ENCODE assay signal across 20 cellular contexts in the genomic region with DNA sequence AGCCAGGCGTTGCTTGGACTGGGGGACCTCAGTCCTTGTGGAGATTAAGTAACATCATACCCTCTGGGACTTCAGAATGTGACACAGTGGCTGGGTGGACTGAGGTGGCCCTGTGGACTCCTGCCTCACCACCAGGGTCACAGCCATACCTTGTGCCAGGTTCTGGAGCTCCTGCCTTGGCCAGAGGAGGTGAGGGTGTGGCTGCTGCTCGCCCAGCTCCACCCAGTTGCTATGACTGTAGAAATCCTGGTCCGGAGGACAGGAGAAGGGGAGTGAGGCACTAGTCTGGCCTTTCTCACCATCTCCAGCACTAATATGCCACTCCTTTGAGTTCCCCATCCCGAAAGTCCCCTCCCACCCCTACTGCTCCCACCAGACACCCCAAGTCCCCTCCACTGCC. TPM values are rescaled to one million over a fixed set of nuclear protein-coding genes. Genes with fewer than 3 reads are reported as not detected.
DNase-seq lines count a peak whose midpoint lies in the region; ATAC-seq, FAIRE-seq and TF ChIP-seq lines count a peak whose summit lies in the region.
"Had no signal": no experiment of that assay in that cellular context is flagged by ENCODE, and none has a peak within 500 bp of the region (broad histone marks: within the 10 kb centered on the region; RNA-seq: fewer than 3 reads in every experiment).

No MANE protein-coding gene starts in this region.

- H4K20me1 ChIP-seq in PC-3 (ENCODE audit: low read length) (no peaks in the 10 kb centered on the region), H1 (replicated peaks in 1 of 2; ENCODE audit: control insufficient read depth in 1 of 2, insufficient read depth in 2 of 2, low read length in 2 of 2) (no peaks in the 10 kb centered on the region)

- H2BK120ac ChIP-seq in H1 (replicated peaks; ENCODE audit: low read depth, low read length): no peak overlapping the region

- H3K56ac ChIP-seq in H1 (replicated peaks; ENCODE audit: insufficient read length, low read depth, low read length): no peak overlapping the region

- no peaks in the 10 kb centered on the region for H3K79me1 ChIP-seq in H1 (ENCODE audit: low read depth, low read length)

- no peak overlapping the region for H3K4ac ChIP-seq in H1 (replicated peaks; ENCODE audit: insufficient read length, low read depth, low read length)

- no peaks in the 10 kb centered on the region for H3K9me3 Mint-ChIP-seq in progenitor cell of endocrine pancreas (ENCODE audit: low read depth)
- H3K9me3 Mint-ChIP-seq: CD8-positive, alpha-beta T cell had no signal

- no peaks in the 10 kb centered on the region for H3K9me2 ChIP-seq in PC-3 (replicated peaks; ENCODE audit: low read length)

- intact Hi-C loops in PC-3 (cut with micrococcal nuclease): no loop called here

- no peaks in the 10 kb centered on the region for H3K36me3 Mint-ChIP-seq in progenitor cell of endocrine pancreas (ENCODE audit: insufficient read depth)

- H3K18ac ChIP-seq in H1 (ENCODE audit: extremely low read depth, low read length): no peak overlapping the region

- no peak for TF ChIP-seq EP300 in H1 (IDR thresholded peaks at IDR 0.05; ENCODE audit: borderline replicate concordance in 1 of 2, low read depth in 2 of 2, low read length in 2 of 2)

- no peak overlapping the region for H3K23ac ChIP-seq in H1 (ENCODE audit: insufficient read length)

- no peak overlapping the region for H3K4me3 ChIP-seq in PC-3 (ENCODE audit: low read length)
- no peak overlapping the region for H3K4me3 ChIP-seq in H1 (ENCODE audit: extremely low read depth in 1 of 4, insufficient read depth in 2 of 4, low read depth in 3 of 4, low read length in 4 of 4)
- H3K4me3 ChIP-seq: ascending aorta, heart right ventricle, spleen had no signal

- no peak overlapping the region; the same call in 1 of the 2 replicates for H4K8ac ChIP-seq in H1 (ENCODE audit: extremely low read depth, insufficient read depth, low read length)

- no peak for TF ChIP-seq RAD21 in H1 (IDR thresholded peaks at IDR 0.05 in 1 of 2, conservative IDR thresholded peaks at IDR 0.05 in 1 of 2; ENCODE audit: low read depth in 2 of 2, low read length in 2 of 2)

- no peaks in the 10 kb centered on the region for H3K27me3 Mint-ChIP-seq in progenitor cell of endocrine pancreas

- POLR2A ChIA-PET in PC-3 (lab: Charles Lee; ENCODE audit: unreplicated experiment): interaction anchor here (0.6 kb wide), 1 partner anchor 52 kb away, joined by 3 read pairs; a partner anchor contains a TSS
- POLR2A ChIA-PET in H1 (lab: Charles Lee; ENCODE audit: partially characterized antibody): interaction anchor here (0.6 to 10.7 kb wide), 21 partner anchors 9 to 307 kb away, joined by 3 to 85 read pairs (median 4); a partner anchor contains a TSS

- H2BK12ac ChIP-seq in H1 (ENCODE audit: low read depth, low read length): 0 out of 2 replicates have a peak overlapping the region, but pooled peaks have one; percentile 27

- no TSS peak for BruUV-seq in PC-3 (replicated peaks; lab: Mats Ljungman, UMichigan)

- H3K36me3 ChIP-seq in PC-3 (ENCODE audit: low read depth, low read length): peaks cover 18% of the 10 kb centered on the region; the same call in 1 of the 2 replicates
- peaks cover under 1 to 20% (median 14%) of the 10 kb centered on the region in 4 experiments; a peak in 6 of 8 replicates for H3K36me3 ChIP-seq in H1 (ENCODE audit: control insufficient read depth in 2 of 4, insufficient read depth in 4 of 4, low read length in 3 of 4)

- H2AFZ ChIP-seq in PC-3 (ENCODE audit: low read length) (no peak overlapping the region), H1 (ENCODE audit: low read length) (no peak overlapping the region)

- H3K79me2 ChIP-seq in PC-3 (ENCODE audit: low read length) (no peaks in the 10 kb centered on the region), H1 (ENCODE audit: control insufficient read depth in 1 of 2, insufficient read depth in 2 of 2, low read length in 2 of 2) (no peaks in the 10 kb centered on the region)

- H3K4me2 ChIP-seq in PC-3 (ENCODE audit: low read length): no peak overlapping the region
- no peak overlapping the region for H3K4me2 ChIP-seq in H1 (ENCODE audit: insufficient read depth in 1 of 2, low read depth in 2 of 2, low read length in 2 of 2)

- no peak for TF ChIP-seq CTCF in PC-3 (conservative IDR thresholded peaks at IDR 0.05; ENCODE audit: low read depth, low read length)
- no peak for TF ChIP-seq CTCF in H1 (IDR thresholded peaks at IDR 0.05; ENCODE audit: control extremely low read depth in 1 of 3, insufficient read depth in 1 of 3, low read depth in 1 of 3, low read length in 3 of 3)
- TF ChIP-seq CTCF in progenitor cell of endocrine pancreas (IDR thresholded peaks at IDR 0.05; ENCODE audit: unreplicated experiment): no peak

- H3K14ac ChIP-seq in H1 (ENCODE audit: insufficient read length): no peak overlapping the region

- no peak overlapping the region for H4K5ac ChIP-seq in H1 (ENCODE audit: insufficient read length, low read depth, low read length)

- H3K4me1 ChIP-seq in PC-3 (ENCODE audit: insufficient read depth, low read length) (peaks cover 29% of the 10 kb centered on the region), H1 (replicated peaks in 1 of 4; ENCODE audit: control insufficient read depth in 3 of 4, insufficient read depth in 4 of 4, low read length in 3 of 4) (peaks cover 0 to 7% (median 3%) of the 10 kb centered on the region in 4 experiments; a peak in 4 of 7 replicates)

- H2BK5ac ChIP-seq in H1 (ENCODE audit: low read depth, low read length): no peak overlapping the region

- H3K9me3 ChIP-seq in PC-3 (ENCODE audit: low read length): no peaks in the 10 kb centered on the region
- no peaks in the 10 kb centered on the region for H3K9me3 ChIP-seq in H1 (ENCODE audit: insufficient read depth in 2 of 2, low read depth in 1 of 2, low read length in 1 of 2)
- H3K9me3 ChIP-seq: ascending aorta, heart right ventricle, spleen had no signal

- peak overlapping the region; percentile 84 for H3K27ac Mint-ChIP-seq in progenitor cell of endocrine pancreas
- H3K27ac Mint-ChIP-seq: CD8-positive, alpha-beta T cell had no signal

- TF ChIP-seq POLR2A in H1 (IDR thresholded peaks at IDR 0.05; ENCODE audit: control extremely low read depth in 1 of 2, low read depth in 2 of 2, low read length in 2 of 2): no peak

- CTCF ChIA-PET in PC-3 (lab: Charles Lee) (interaction anchor here (0.7 to 0.9 kb wide), 2 partner anchors 40 to 52 kb away, joined by 3 read pairs; a partner anchor contains a TSS), H1 (lab: Charles Lee; ENCODE audit: partially characterized antibody) (interaction anchor here (0.7 to 14.4 kb wide), 10 partner anchors 9 to 229 kb away, joined by 3 to 228 read pairs (median 4); a partner anchor contains a TSS)

- no peak overlapping the region for H2AK5ac ChIP-seq in H1 (ENCODE audit: low read depth, low read length)

- H3K4me1 Mint-ChIP-seq in progenitor cell of endocrine pancreas (ENCODE audit: low read depth): peaks cover 12% of the 10 kb centered on the region

- H2BK20ac ChIP-seq in H1 (ENCODE audit: low read length): no peak overlapping the region

- no peaks in the 10 kb centered on the region for H3K23me2 ChIP-seq in H1 (ENCODE audit: low read depth, low read length)

- no peak for FAIRE-seq in H1 (lab: Jason Lieb, UNC)
- FAIRE-seq: keratinocyte had no signal

- H4K91ac ChIP-seq in H1 (replicated peaks; ENCODE audit: insufficient read length, low read length): no peak overlapping the region

- H3K27me3 ChIP-seq in PC-3 (ENCODE audit: low read length): no peaks in the 10 kb centered on the region
- H3K27me3 ChIP-seq in H1 (replicated peaks in 1 of 4; ENCODE audit: control insufficient read depth in 3 of 4, extremely low read depth in 1 of 4, insufficient read depth in 3 of 4, low read length in 3 of 4): no peaks in the 10 kb centered on the region
- H3K27me3 ChIP-seq: ascending aorta, heart right ventricle, spleen had no signal

- H3K4me3 Mint-ChIP-seq in progenitor cell of endocrine pancreas (ENCODE audit: low read depth): no peak overlapping the region
- H3K4me3 Mint-ChIP-seq: CD8-positive, alpha-beta T cell had no signal

- H3K9ac ChIP-seq in PC-3 (ENCODE audit: low read length): no peak overlapping the region
- no peak overlapping the region for H3K9ac ChIP-seq in H1 (replicated peaks in 1 of 4; ENCODE audit: extremely low read depth in 1 of 4, low read depth in 3 of 4, low read length in 3 of 4)

- DNase-seq in DMS53 (lab: John Stamatoyannopoulos, UW) (peak; percentile 45), DMS53 treated with DMSO at 0.1 percent for 48 hours (lab: John Stamatoyannopoulos, UW; ENCODE audit: unreplicated experiment) (no peak), PC-3 (peak; percentile 54), H1 (ENCODE audit: low read depth in 1 of 2, low spot score in 2 of 2) (no peak), progenitor cell of endocrine pancreas (ENCODE audit: low spot score, unreplicated experiment) (no peak), HuH-7 (ENCODE audit: low spot score) (no peak), NCI-H2081 treated with DMSO at 0.1 percent for 48 hours (lab: John Stamatoyannopoulos, UW) (no peak)
- DNase-seq: 8988T; activated CD4-positive, alpha-beta T cell treated with anti-CD3 and anti-CD28 coated beads, Interleukin-2, amount 50 U/mL, for 4 hours; activated effector memory CD4-positive, alpha-beta T cell treated with Interleukin-2 at 50 U/mL for 16 hours; CD8-positive, alpha-beta T cell; dermis blood vessel endothelial cell; heart right ventricle; NCI-H1694; NCI-H526 had no signal

- H3K27ac ChIP-seq in PC-3 (ENCODE audit: low read length): no peak overlapping the region; the same call in 1 of the 2 replicates
- no peak overlapping the region for H3K27ac ChIP-seq in H1 (ENCODE audit: low read depth, low read length)
- H3K27ac ChIP-seq: ascending aorta, spleen had no signal

- ATAC-seq in PC-3 (peak; percentile 36), HG02798 (IDR thresholded peaks at IDR 0.05; ENCODE audit: poor library complexity, unreplicated experiment) (no peak)
- ATAC-seq: CD8-positive, alpha-beta T cell; heart right ventricle had no signal

- WGBS in H1 (ENCODE audit: extremely low coverage in 1 of 2, insufficient coverage in 1 of 2, insufficient read length in 1 of 2, insufficient replicate concordance in 2 of 2, low coverage in 1 of 2, low lambda C conversion rate in 2 of 2, missing lambda C conversion rate in 1 of 2), 2 experiments: 97% methylated on average over 2 of the region's 4 CpGs; no CpG with 5 or more reads in 1 of the 2 experiments

- no peak overlapping the region for H2BK15ac ChIP-seq in H1 (ENCODE audit: low read length)

- peaks cover 3% of the 10 kb centered on the region for H3F3A ChIP-seq in PC-3 (ENCODE audit: low read length, unreplicated experiment)

RNA-seq across cellular contexts. Expression of a gene that starts 1.9 kb away (rescaled TPM):
- total RNA-seq in PC-3 (2014; rRNA removed) (0.98 and 1.9 TPM in 2 replicates), progenitor cell of endocrine pancreas (9.5 and 11.6 TPM in 2 replicates)
- 1.5 and 2.1 TPM in 2 replicates for total RNA-seq in H1 (2021; fragmentation: NEBNext Ultra II Directional; extraction: Animal tissue kit (Norgen Biotek cat#: 25700))
- polyA plus RNA-seq in H1 (2011; rRNA removed): 0.82 and 1.1 TPM in 2 replicates
- polyA plus RNA-seq in H1 (2011; cell fraction: cytosol; rRNA removed): 0.93 TPM
- polyA plus RNA-seq in H1 (2011; cell fraction: nucleus; rRNA removed): 4.2 TPM
- 1.3 to 2.1 TPM (median 1.5 TPM) in 4 replicates for polyA plus RNA-seq in H1 (2012, experiment 1 of 2)
- polyA plus RNA-seq in H1 (2012, experiment 2 of 2): 0.68 TPM
- 0.97 TPM for polyA plus RNA-seq in H1 (2013, experiment 1 of 2)
- polyA plus RNA-seq in H1 (2013, experiment 2 of 2): 0.48 TPM
- 0.15 and 0.95 TPM in 2 replicates for polyA minus RNA-seq in H1 (2011; rRNA and poly(A)+ RNA removed)
- 0.88 TPM for polyA minus RNA-seq in H1 (2011; cell fraction: cytosol; rRNA and poly(A)+ RNA removed)
- 3.4 TPM for polyA minus RNA-seq in H1 (2011; cell fraction: nucleus; rRNA and poly(A)+ RNA removed)
- total RNA-seq: ascending aorta, LHCN-M2 had no signal

RNA-seq across cellular contexts. Expression of a gene that starts 12.7 kb away (rescaled TPM):
- total RNA-seq in PC-3 (2014; rRNA removed) (4.2 and 6.0 TPM in 2 replicates), progenitor cell of endocrine pancreas (8.6 and 11.9 TPM in 2 replicates)
- total RNA-seq in H1 (2021; fragmentation: NEBNext Ultra II Directional; extraction: Animal tissue kit (Norgen Biotek cat#: 25700)): 3.4 and 5.9 TPM in 2 replicates
- polyA plus RNA-seq in H1 (2011; rRNA removed): 3.1 and 4.4 TPM in 2 replicates
- polyA plus RNA-seq in H1 (2011; cell fraction: cytosol; rRNA removed): 8.2 TPM
- 40.1 TPM for polyA plus RNA-seq in H1 (2011; cell fraction: nucleus; rRNA removed)
- 6.1 to 13.3 TPM (median 9.4 TPM) in 4 replicates for polyA plus RNA-seq in H1 (2012, experiment 1 of 2)
- 0.63 TPM for polyA plus RNA-seq in H1 (2012, experiment 2 of 2)
- polyA plus RNA-seq in H1 (2013, experiment 1 of 2): 2.0 TPM
- 1.9 TPM for polyA plus RNA-seq in H1 (2013, experiment 2 of 2)
- polyA minus RNA-seq in H1 (2011; rRNA and poly(A)+ RNA removed): 1.4 TPM in 1 of 2 replicates, not detected in the other
- polyA minus RNA-seq in H1 (2011; cell fraction: cytosol; rRNA and poly(A)+ RNA removed): 1.5 TPM
- 1.7 TPM for polyA minus RNA-seq in H1 (2011; cell fraction: nucleus; rRNA and poly(A)+ RNA removed)
- total RNA-seq: ascending aorta had no signal

RNA-seq across cellular contexts. Expression of a gene that starts 20.4 kb away (rescaled TPM):
- 89.8 and 130 TPM in 2 replicates for total RNA-seq in PC-3 (2014; rRNA removed)
- 162 and 163 TPM in 2 replicates for total RNA-seq in H1 (2021; fragmentation: NEBNext Ultra II Directional; extraction: Animal tissue kit (Norgen Biotek cat#: 25700))
- 53.5 and 99.3 TPM in 2 replicates for polyA plus RNA-seq in H1 (2011; rRNA removed)
- 38.7 TPM for polyA plus RNA-seq in H1 (2011; cell fraction: cytosol; rRNA removed)
- polyA plus RNA-seq in H1 (2011; cell fraction: nucleus; rRNA removed): 191 TPM
- 141 to 169 TPM (median 165 TPM) in 4 replicates for polyA plus RNA-seq in H1 (2012, experiment 1 of 2)
- polyA plus RNA-seq in H1 (2012, experiment 2 of 2): 254 TPM
- 75.9 TPM for polyA plus RNA-seq in H1 (2013, experiment 1 of 2)
- 66.0 TPM for polyA plus RNA-seq in H1 (2013, experiment 2 of 2)
- polyA minus RNA-seq in H1 (2011; rRNA and poly(A)+ RNA removed): 123 and 151 TPM in 2 replicates
- polyA minus RNA-seq in H1 (2011; cell fraction: cytosol; rRNA and poly(A)+ RNA removed): 89.3 TPM
- polyA minus RNA-seq in H1 (2011; cell fraction: nucleus; rRNA and poly(A)+ RNA removed): 72.5 TPM
- total RNA-seq in progenitor cell of endocrine pancreas: 85.6 and 92.6 TPM in 2 replicates

RNA-seq across cellular contexts. Expression of a gene that starts 31.6 kb away (rescaled TPM):
- 93.7 and 143 TPM in 2 replicates for total RNA-seq in PC-3 (2014; rRNA removed)
- 127 and 132 TPM in 2 replicates for total RNA-seq in H1 (2021; fragmentation: NEBNext Ultra II Directional; extraction: Animal tissue kit (Norgen Biotek cat#: 25700))
- 168 and 173 TPM in 2 replicates for polyA plus RNA-seq in H1 (2011; rRNA removed)
- polyA plus RNA-seq in H1 (2011; cell fraction: cytosol; rRNA removed): 120 TPM
- 113 TPM for polyA plus RNA-seq in H1 (2011; cell fraction: nucleus; rRNA removed)
- polyA plus RNA-seq in H1 (2012, experiment 1 of 2): 145 to 181 TPM (median 164 TPM) in 4 replicates
- 295 TPM for polyA plus RNA-seq in H1 (2012, experiment 2 of 2)
- polyA plus RNA-seq in H1 (2013, experiment 1 of 2): 152 TPM
- 160 TPM for polyA plus RNA-seq in H1 (2013, experiment 2 of 2)
- polyA minus RNA-seq in H1 (2011; rRNA and poly(A)+ RNA removed): 71.6 and 92.1 TPM in 2 replicates
- polyA minus RNA-seq in H1 (2011; cell fraction: cytosol; rRNA and poly(A)+ RNA removed): 62.2 TPM
- 26.8 TPM for polyA minus RNA-seq in H1 (2011; cell fraction: nucleus; rRNA and poly(A)+ RNA removed)
- 80.4 and 82.9 TPM in 2 replicates for total RNA-seq in progenitor cell of endocrine pancreas

RNA-seq across cellular contexts. Expression of a gene that starts 35.4 kb away (rescaled TPM):
- 22.7 and 23.0 TPM in 2 replicates for total RNA-seq in PC-3 (2014; rRNA removed)
- total RNA-seq in H1 (2021; fragmentation: NEBNext Ultra II Directional; extraction: Animal tissue kit (Norgen Biotek cat#: 25700)): 21.3 and 25.3 TPM in 2 replicates
- polyA plus RNA-seq in H1 (2011; rRNA removed): 26.5 and 34.5 TPM in 2 replicates
- polyA plus RNA-seq in H1 (2011; cell fraction: cytosol; rRNA removed): 29.5 TPM
- polyA plus RNA-seq in H1 (2011; cell fraction: nucleus; rRNA removed): 149 TPM
- polyA plus RNA-seq in H1 (2012, experiment 1 of 2): 16.0 to 22.5 TPM (median 20.5 TPM) in 4 replicates
- 5.4 TPM for polyA plus RNA-seq in H1 (2012, experiment 2 of 2)
- polyA plus RNA-seq in H1 (2013, experiment 1 of 2): 15.6 TPM
- polyA plus RNA-seq in H1 (2013, experiment 2 of 2): 14.5 TPM
- 36.0 and 38.2 TPM in 2 replicates for polyA minus RNA-seq in H1 (2011; rRNA and poly(A)+ RNA removed)
- polyA minus RNA-seq in H1 (2011; cell fraction: cytosol; rRNA and poly(A)+ RNA removed): 19.8 TPM
- polyA minus RNA-seq in H1 (2011; cell fraction: nucleus; rRNA and poly(A)+ RNA removed): 72.1 TPM
- 45.0 and 51.3 TPM in 2 replicates for total RNA-seq in progenitor cell of endocrine pancreas

Comparison
In these comparisons a context has a peak if more than half of its experiments do, and no peak if none do; other contexts are left out.
1. DNase-seq: peak in DMS53 (single experiment) and PC-3 (single experiment); none in DMS53 treated with DMSO at 0.1 percent for 48 hours (single experiment), H1 (0 of 2), progenitor cell of endocrine pancreas (single experiment), HuH-7 (single experiment) and NCI-H2081 treated with DMSO at 0.1 percent for 48 hours (single experiment).